Comparison of ENCODE assay signal across 12 cellular contexts in genomic region chr3:196193738-196194541, GRCh38. TPM values are rescaled to one million over a fixed set of nuclear protein-coding genes. Genes with fewer than 3 reads are reported as not detected.
DNase-seq lines count a peak whose midpoint lies in the region; ATAC-seq and TF ChIP-seq lines count a peak whose summit lies in the region.
"Had no signal": no experiment of that assay in that cellular context is flagged by ENCODE, and none has a peak within 500 bp of the region (broad histone marks: within the 10 kb centered on the region; RNA-seq: fewer than 3 reads in every experiment).

No MANE protein-coding gene starts in this region.

- POLR2A ChIA-PET in PC-9 (lab: Charles Lee; ENCODE audit: unreplicated experiment): interaction anchor here (0.5 to 0.7 kb wide), 4 partner anchors 58 to 281 kb away, joined by 3 to 9 read pairs (median 5); no protein-coding TSS in a partner anchor

- H3K4me3 Mint-ChIP-seq in progenitor cell of endocrine pancreas (ENCODE audit: low read depth): no peak overlapping the region
- H3K4me3 Mint-ChIP-seq: neural crest cell had no signal

- peak; percentile 66 for TF ChIP-seq POLR2A in erythroblast (IDR thresholded peaks at IDR 0.05; ENCODE audit: low read length)

- intact Hi-C loops in PC-9 (cut with micrococcal nuclease; ENCODE audit: unreplicated experiment): loop anchor here (2.0 to 10.0 kb wide), 2 partner anchors 51 to 339 kb away; no protein-coding TSS in a partner anchor

- DNase-seq in CMK (ENCODE audit: low read depth) (peak; percentile 75), PC-9 (peak; percentile 60 to 62), erythroblast (lab: John Stamatoyannopoulos, UW) (peak; percentile 94 to 98), omental fat pad (ENCODE audit: low spot score) (no peak), NCI-H2171 treated with DMSO at 0.1 percent for 48 hours (lab: John Stamatoyannopoulos, UW) (no peak), cerebellar nuclear complex (lab: John Stamatoyannopoulos, UW) (no peak), progenitor cell of endocrine pancreas (ENCODE audit: low spot score, unreplicated experiment) (no peak)
- DNase-seq: activated CD4-positive, CD25-positive, alpha-beta regulatory T cell treated with anti-CD3 and anti-CD28 coated beads, Interleukin-2, amount 50 U/mL, for 72 hours; NCI-H526 had no signal

- no peaks in the 10 kb centered on the region for H3K4me1 Mint-ChIP-seq in progenitor cell of endocrine pancreas (ENCODE audit: low read depth)

- no peak overlapping the region for H3K27ac Mint-ChIP-seq in progenitor cell of endocrine pancreas

- no peaks in the 10 kb centered on the region for H3K36me3 Mint-ChIP-seq in progenitor cell of endocrine pancreas (ENCODE audit: insufficient read depth)

- no peak overlapping the region for H3K27ac ChIP-seq in PC-9

- no peaks in the 10 kb centered on the region for H3K79me2 ChIP-seq in PC-9 (ENCODE audit: low read depth)

- no peak overlapping the region for H3K4me3 ChIP-seq in PC-9

- no peaks in the 10 kb centered on the region for H3K9me3 Mint-ChIP-seq in progenitor cell of endocrine pancreas (ENCODE audit: low read depth)
- H3K9me3 Mint-ChIP-seq: neural crest cell had no signal

- peak overlapping the region; percentile 39 for H3K4me2 ChIP-seq in PC-9

- H3K27me3 Mint-ChIP-seq in progenitor cell of endocrine pancreas: no peaks in the 10 kb centered on the region

- BruUV-seq in PC-9 (replicated peaks; lab: Mats Ljungman, UMichigan): no TSS peak

- H3K9me3 ChIP-seq in PC-9 (ENCODE audit: insufficient read depth, low read depth): no peaks in the 10 kb centered on the region

- peak overlapping the region; percentile 14; the same call in 1 of the 2 replicates for H2AFZ ChIP-seq in PC-9

- peaks cover 5% of the 10 kb centered on the region; the same call in 1 of the 2 replicates for H3F3A ChIP-seq in PC-9 (ENCODE audit: insufficient read depth, low read depth)

- no peaks in the 10 kb centered on the region for H3K9me2 ChIP-seq in PC-9 (ENCODE audit: insufficient read depth)

- no peak for TF ChIP-seq CTCF in PC-9 (conservative IDR thresholded peaks at IDR 0.05)
- TF ChIP-seq CTCF in omental fat pad (IDR thresholded peaks at IDR 0.05): no peak
- no peak for TF ChIP-seq CTCF in progenitor cell of endocrine pancreas (IDR thresholded peaks at IDR 0.05; ENCODE audit: unreplicated experiment)

- H3K4me1 ChIP-seq in PC-9 (replicated peaks; ENCODE audit: insufficient read depth): peaks cover 14% of the 10 kb centered on the region

- H3K36me3 ChIP-seq in PC-9 (ENCODE audit: low read depth): no peaks in the 10 kb centered on the region

- no peaks in the 10 kb centered on the region for H3K27me3 ChIP-seq in PC-9 (ENCODE audit: insufficient read depth, low read depth)

- ATAC-seq in omental fat pad (ENCODE audit: low FRiP score): peak; percentile 27
- no peak for ATAC-seq in HG02678 (IDR thresholded peaks at IDR 0.05; ENCODE audit: unreplicated experiment)

- CTCF ChIA-PET in PC-9 (lab: Charles Lee): no interaction called here

- H4K20me1 ChIP-seq in PC-9 (ENCODE audit: insufficient read depth): no peaks in the 10 kb centered on the region

RNA-seq across cellular contexts. Expression of gene ZDHHC19, which starts 17.3 kb away (rescaled TPM):
- total RNA-seq in PC-9 (2021) (not detected in 2 replicates), omental fat pad (not detected), progenitor cell of endocrine pancreas (not detected in 2 replicates)
- total RNA-seq: glomerular endothelial cell, neural crest cell had no signal

RNA-seq across cellular contexts. Expression of gene SLC51A, which starts 22.4 kb away (rescaled TPM):
- total RNA-seq in PC-9 (2021) (10.3 and 13.9 TPM in 2 replicates), omental fat pad (under 1 TPM in 1 of 4 donors, not detected in 3; 0.65 TPM), progenitor cell of endocrine pancreas (0.34 and 0.62 TPM in 2 replicates)
- total RNA-seq: glomerular endothelial cell, neural crest cell had no signal

Comparison
In these comparisons a context has a peak if more than half of its experiments do, and no peak if none do; other contexts are left out.
1. DNase-seq: peak in CMK (single experiment), PC-9 (2 of 2) and erythroblast (2 of 2); none in omental fat pad (single experiment), NCI-H2171 treated with DMSO at 0.1 percent for 48 hours (single experiment), cerebellar nuclear complex (0 of 2) and progenitor cell of endocrine pancreas (single experiment).